Comparison of ENCODE assay signal across 26 cellular contexts in genomic region chr7:42159150-42159549, GRCh38.
"Had no signal": no experiment of that assay in that cellular context is flagged by ENCODE, and none has a peak within 500 bp of the region (broad histone marks: within the 10 kb centered on the region; RNA-seq: fewer than 3 reads in every experiment).

No MANE protein-coding gene starts in this region.

- H3K27me3 ChIP-seq: adrenal gland, ascending aorta, brain microvascular endothelial cell, right atrium auricular region, spleen, vagina had no signal

- H3K4me1 ChIP-seq: ascending aorta, parathyroid adenoma, psoas muscle, right atrium auricular region, spleen had no signal

- H3K9ac ChIP-seq: parathyroid adenoma had no signal

- H3K27ac ChIP-seq: adrenal gland, ascending aorta, brain microvascular endothelial cell, left ventricle myocardium inferior, parathyroid adenoma, psoas muscle, right atrium auricular region, spleen, thoracic aorta, vagina, VCaP had no signal

- H3K9me3 ChIP-seq: adrenal gland, ascending aorta, left ventricle myocardium inferior, psoas muscle, right atrium auricular region, spleen, thoracic aorta, vagina had no signal

- H3K36me3 ChIP-seq: adrenal gland, ascending aorta, brain microvascular endothelial cell, left ventricle myocardium inferior, right atrium auricular region, spleen, thoracic aorta, vagina had no signal

- H3K4me3 ChIP-seq: adrenal gland, ascending aorta, left ventricle myocardium inferior, lung, psoas muscle, right atrium auricular region, spleen, thoracic aorta, vagina had no signal

- DNase-seq: activated CD4-positive, alpha-beta T cell treated with anti-CD3 and anti-CD28 coated beads for 48 hours; activated CD4-positive, alpha-beta T cell treated with anti-CD3 and anti-CD28 coated beads, Interleukin-2, amount 50 U/mL, for 48 hours; activated CD8-positive, alpha-beta memory T cell treated with anti-CD3 and anti-CD28 coated beads for 24 hours; activated effector memory CD4-positive, alpha-beta T cell treated with Interleukin-2 at 50 U/mL for 16 hours; activated naive CD4-positive, alpha-beta T cell treated with Interleukin-2 at 50 U/mL for 16 hours; adrenal gland; brain microvascular endothelial cell; cortex of kidney; islet precursor cell; left ventricle myocardium inferior; mesendoderm; occipital lobe; psoas muscle; spleen; stimulated activated CD4-positive, alpha-beta T cell treated with anti-CD3 and anti-CD28 coated beads, Interleukin-2, amount 100 ng/mL, for 48 hours; stimulated activated naive CD8-positive, alpha-beta T cell treated with anti-CD3 and anti-CD28 coated beads, Interleukin-15, Interleukin-2, amounts not matched to agents 100 U/mL and 50 U/mL, for 24 hours; SW 1271; T-helper 9 cell; trophoblast cell had no signal
